ENCODE assay signal across 8 cellular contexts in the genomic region with DNA sequence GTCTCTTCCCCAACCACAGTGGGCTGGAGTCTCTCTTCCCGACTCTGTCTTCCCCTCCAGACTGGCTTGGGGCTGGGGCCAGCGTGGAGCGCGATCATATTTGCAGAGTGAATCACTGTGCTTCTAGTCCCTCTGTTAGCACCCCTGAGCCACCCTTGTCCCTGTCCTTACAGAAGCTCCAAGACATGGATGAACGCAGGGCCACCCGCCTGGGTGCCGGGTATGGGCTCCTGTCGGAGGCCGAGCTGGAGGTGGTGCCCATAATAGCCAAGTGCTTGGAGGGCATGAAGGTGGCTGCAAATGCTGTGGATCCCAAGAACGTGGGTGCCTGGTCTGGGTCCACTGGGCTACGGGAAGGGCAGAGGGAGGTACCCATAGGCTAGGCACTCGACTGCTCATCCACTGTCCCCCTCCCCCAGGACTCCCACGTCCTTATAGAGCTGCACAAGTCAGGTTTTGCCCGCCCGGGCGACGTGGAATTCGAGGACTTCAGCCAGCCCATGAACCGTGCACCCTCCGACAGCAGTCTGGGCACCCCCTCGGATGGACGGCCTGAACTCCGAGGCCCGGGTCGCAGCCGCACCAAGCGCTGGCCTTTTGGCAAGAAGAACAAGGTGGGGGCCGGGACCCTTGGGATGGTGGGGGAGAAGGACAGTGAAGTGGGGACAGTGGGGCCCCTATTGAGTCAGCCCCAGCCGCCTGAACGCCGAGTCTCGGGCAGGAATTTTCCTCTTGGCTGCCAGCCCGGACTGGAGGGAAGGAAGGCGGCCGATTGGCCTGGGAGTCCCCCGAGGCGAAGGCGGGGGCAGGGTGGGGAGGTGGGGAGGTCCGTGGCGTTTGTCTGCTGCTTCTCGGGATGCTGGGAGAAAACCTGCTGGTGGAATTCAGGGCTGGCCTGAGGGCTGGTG. TPM values are rescaled to one million over a fixed set of nuclear protein-coding genes. Genes with fewer than 3 reads are reported as not detected.
DNase-seq lines count a peak whose midpoint lies in the region; ATAC-seq and TF ChIP-seq lines count a peak whose summit lies in the region.

No MANE protein-coding gene starts in this region.

- peaks cover 25% of the 10 kb centered on the region for H3K4me1 ChIP-seq in muscle layer of colon (ENCODE audit: insufficient read depth, low read length)

- H3K4me3 ChIP-seq in AG04450 (ENCODE audit: low read depth, low read length) (peak overlapping the region; percentile 31), muscle layer of colon (ENCODE audit: low read depth in 1 of 2, low read length in 2 of 2) (peak overlapping the region; percentile 2 to 39)

- CTCF ChIA-PET in AG04450 (lab: Charles Lee), result interaction anchor here (1.2 kb wide), 1 partner anchor 119 kb away, joined by 7 read pairs; no protein-coding TSS in a partner anchor

- H3K27ac ChIP-seq in AG04450 (ENCODE audit: low read depth, low read length) (peak overlapping the region; percentile 81), epithelial cell of prostate (peak overlapping the region; percentile 85), muscle layer of colon (ENCODE audit: low read depth, low read length) (peak overlapping the region; percentile 88)

- ATAC-seq in GM18498 (IDR thresholded peaks at IDR 0.05; ENCODE audit: unreplicated experiment), result no peak

- no peaks in the 10 kb centered on the region; the same call in 1 of the 2 replicates for H3K9me3 ChIP-seq in AG04450 (ENCODE audit: control insufficient read depth, insufficient read depth, low read length)
- no peaks in the 10 kb centered on the region for H3K9me3 ChIP-seq in muscle layer of colon (ENCODE audit: low read length)

- POLR2A ChIA-PET in AG04450 (lab: Yijun Ruan, JAX), result no interaction called here

- H3K9ac ChIP-seq in muscle layer of colon (ENCODE audit: low read length), result peak overlapping the region; percentile 53

- no peak for TF ChIP-seq CTCF in AG04450 (IDR thresholded peaks at IDR 0.05; ENCODE audit: low read depth, low read length)

- no peaks in the 10 kb centered on the region for H3K27me3 ChIP-seq in AG04450 (ENCODE audit: control insufficient read depth, insufficient read depth, low read length)
- H3K27me3 ChIP-seq in muscle layer of colon (ENCODE audit: control insufficient read depth in 1 of 2, insufficient read depth in 2 of 2, low read length in 2 of 2), result no peaks in the 10 kb centered on the region

- peak; percentile 52 for DNase-seq in AG04450 (ENCODE audit: low read depth, low spot score)
- peak; percentile 70 for DNase-seq in LoVo (ENCODE audit: low spot score)
- no peak for DNase-seq in epithelial cell of prostate (ENCODE audit: low read depth, low spot score)
- no peak for DNase-seq in inferior parietal cortex (ENCODE audit: extremely low spot score)
- no peak for DNase-seq in effector CD8-positive, alpha-beta T cell (lab: John Stamatoyannopoulos, UW)
- no peak for DNase-seq in NCI-H1694 treated with DMSO at 0.1 percent for 48 hours (lab: John Stamatoyannopoulos, UW)

- peaks cover 50% of the 10 kb centered on the region for H3K36me3 ChIP-seq in muscle layer of colon (ENCODE audit: insufficient read depth, low read length)

RNA-seq across cellular contexts. Expression of gene TRIP10, which starts 5.2 kb away (rescaled TPM):
- polyA plus RNA-seq in AG04450 (2011; rRNA removed), result 27.6 and 29.3 TPM in 2 replicates
- 25.3 and 30.5 TPM in 2 replicates for polyA minus RNA-seq in AG04450 (2011; rRNA and poly(A)+ RNA removed)

RNA-seq across cellular contexts. Expression of gene GPR108, which starts 7.3 kb away (rescaled TPM):
- 34.5 and 50.8 TPM in 2 replicates for polyA plus RNA-seq in AG04450 (2011; rRNA removed)
- 52.0 and 63.3 TPM in 2 replicates for polyA minus RNA-seq in AG04450 (2011; rRNA and poly(A)+ RNA removed)

RNA-seq across cellular contexts. Expression of gene SH2D3A, which starts 22.6 kb away (rescaled TPM):
- not detected in 2 replicates for polyA plus RNA-seq in AG04450 (2011; rRNA removed)
- not detected in 2 replicates for polyA minus RNA-seq in AG04450 (2011; rRNA and poly(A)+ RNA removed)

RNA-seq across cellular contexts. Expression of gene C3, which starts 24.2 kb away (rescaled TPM):
- 1.6 and 1.8 TPM in 2 replicates for polyA plus RNA-seq in AG04450 (2011; rRNA removed)
- 2.0 and 5.9 TPM in 2 replicates for polyA minus RNA-seq in AG04450 (2011; rRNA and poly(A)+ RNA removed)

RNA-seq across cellular contexts. Expression of gene VAV1, which starts 27.9 kb away (rescaled TPM):
- polyA plus RNA-seq in AG04450 (2011; rRNA removed), result not detected in 2 replicates
- polyA minus RNA-seq in AG04450 (2011; rRNA and poly(A)+ RNA removed), result not detected in 2 replicates

Comparison
In these comparisons a context has a peak if more than half of its experiments do, and no peak if none do; other contexts are left out.
1. DNase-seq: peak in AG04450 (single experiment) and LoVo (single experiment); none in epithelial cell of prostate (single experiment), inferior parietal cortex (single experiment), effector CD8-positive, alpha-beta T cell (single experiment) and NCI-H1694 treated with DMSO at 0.1 percent for 48 hours (single experiment).
2. Peak in every context shown above with its lines, with median percentiles within 50 percentile points of each other: H3K27ac ChIP-seq.